Comparison of ENCODE assay signal across 8 cellular contexts in genomic region chr9:6644346-6645152, GRCh38. TPM values are rescaled to one million over a fixed set of nuclear protein-coding genes. Genes with fewer than 3 reads are reported as not detected.
DNase-seq lines count a peak whose midpoint lies in the region; ATAC-seq, FAIRE-seq and TF ChIP-seq lines count a peak whose summit lies in the region.

No MANE protein-coding gene starts in this region.

- H3K4me3 ChIP-seq in CD4-positive, CD25-positive, alpha-beta regulatory T cell (ENCODE audit: low read depth, low read length) = peak overlapping the region; percentile 21
- H3K4me3 ChIP-seq in HUES6 (ENCODE audit: low read depth, low read length) (peak overlapping the region; percentile 88), mammary epithelial cell (replicated peaks in 1 of 3; ENCODE audit: insufficient read depth in 1 of 3, low read depth in 2 of 3, low read length in 3 of 3) (no peak overlapping the region)

- peaks cover 12 to 22% (median 13%) of the 10 kb centered on the region in 4 donors for H3K4me1 Mint-ChIP-seq in CD4-positive, CD25-positive, alpha-beta regulatory T cell
- H3K4me1 Mint-ChIP-seq in naive thymus-derived CD8-positive, alpha-beta T cell = peaks cover 11 to 23% (median 21%) of the 10 kb centered on the region in 4 donors

- H3K4me1 ChIP-seq in CD4-positive, CD25-positive, alpha-beta regulatory T cell (ENCODE audit: control insufficient read depth, insufficient read depth, low read length, poor library complexity, severe bottlenecking) = peaks cover 22% of the 10 kb centered on the region
- H3K4me1 ChIP-seq in HUES6 (ENCODE audit: control insufficient read depth, insufficient read depth, low read length) (peaks cover 25% of the 10 kb centered on the region), mammary epithelial cell (ENCODE audit: insufficient read depth, low read length) (peaks cover 2% of the 10 kb centered on the region)

- 63% methylated on average over 32 of the region's 33 CpGs for WGBS in mammary epithelial cell (ENCODE audit: low coverage, missing lambda C conversion rate)

- dilution Hi-C loops in mammary epithelial cell (cut with HindIII; ENCODE audit: low sequenced_read_pairs) = no loop called here

- H3K27ac ChIP-seq in CD4-positive, CD25-positive, alpha-beta regulatory T cell (ENCODE audit: insufficient read depth, low read length, poor library complexity, severe bottlenecking) = no peak overlapping the region
- H3K27ac ChIP-seq in HUES6 (ENCODE audit: low read depth, low read length) (no peak overlapping the region), mammary epithelial cell (ENCODE audit: insufficient read depth, low read depth, low read length) (no peak overlapping the region)

- DNase-seq in CD4-positive, CD25-positive, alpha-beta regulatory T cell = peak in 2 of 3 donors; percentile 1 to 7
- DNase-seq in mammary epithelial cell = no peak
- peak in 4 of 10 donors; percentile 5 to 31 (median 19) for DNase-seq in naive thymus-derived CD8-positive, alpha-beta T cell
- no peak for DNase-seq in D721Med (ENCODE audit: insufficient read length, low spot score)
- DNase-seq in NCI-H1048 (lab: John Stamatoyannopoulos, UW) = no peak

- CTCF ChIA-PET in mammary epithelial cell (lab: Charles Lee; ENCODE audit: low non-redundant PET) = no interaction called here

- BruUV-seq in mammary epithelial cell (replicated peaks; lab: Mats Ljungman, UMichigan) = no TSS peak

- TF ChIP-seq CTCF in mammary epithelial cell (conservative IDR thresholded peaks at IDR 0.05 in 1 of 2, IDR thresholded peaks at IDR 0.05 in 1 of 2; ENCODE audit: extremely low read depth in 1 of 2, insufficient read depth in 1 of 2, low read depth in 1 of 2, low read length in 2 of 2) (no peak), D721Med (IDR thresholded peaks at IDR 0.05; ENCODE audit: insufficient read depth, missing control alignments) (no peak)

- intact Hi-C loops in mammary epithelial cell (cut with micrococcal nuclease) = no loop called here

- H3K27me3 Mint-ChIP-seq in CD4-positive, CD25-positive, alpha-beta regulatory T cell = peaks cover 85% of the 10 kb centered on the region
- peaks cover 39 to 85% (median 59%) of the 10 kb centered on the region in 5 donors for H3K27me3 Mint-ChIP-seq in naive thymus-derived CD8-positive, alpha-beta T cell

- peak overlapping the region; percentile 95 for H3K4me2 ChIP-seq in mammary epithelial cell (ENCODE audit: insufficient read depth, low read depth, low read length)

- POLR2A ChIA-PET in naive thymus-derived CD8-positive, alpha-beta T cell (lab: Charles Lee) = no interaction called here

- peak overlapping the region; percentile 90 for H2AFZ ChIP-seq in mammary epithelial cell (ENCODE audit: low read depth, low read length)

- H4K20me1 ChIP-seq in mammary epithelial cell (ENCODE audit: insufficient read depth, low read length) = no peaks in the 10 kb centered on the region

- H3K27ac Mint-ChIP-seq in CD4-positive, CD25-positive, alpha-beta regulatory T cell = no peak overlapping the region
- H3K27ac Mint-ChIP-seq in naive thymus-derived CD8-positive, alpha-beta T cell = peak overlapping the region in 2 of 10 donors; percentile 12 to 75

- H3K36me3 Mint-ChIP-seq in CD4-positive, CD25-positive, alpha-beta regulatory T cell = no peaks in the 10 kb centered on the region
- peaks cover 0 to 3% (median 0%) of the 10 kb centered on the region in 3 donors for H3K36me3 Mint-ChIP-seq in naive thymus-derived CD8-positive, alpha-beta T cell

- FAIRE-seq in D721Med (lab: Jason Lieb, UNC) = no peak

- H3K27me3 ChIP-seq in CD4-positive, CD25-positive, alpha-beta regulatory T cell (ENCODE audit: control insufficient read depth, insufficient read depth, low read length) = peaks cover 35% of the 10 kb centered on the region
- H3K27me3 ChIP-seq in HUES6 (ENCODE audit: control insufficient read depth, insufficient read depth, low read length) = peaks cover 23% of the 10 kb centered on the region; the same call in 1 of the 2 replicates
- H3K27me3 ChIP-seq in mammary epithelial cell (ENCODE audit: insufficient read depth, low read length) = no peaks in the 10 kb centered on the region

- in situ Hi-C loops in mammary epithelial cell (cut with MboI; ENCODE audit: low sequenced_read_pairs in 2 of 2) = no loop called here

- H3K9ac ChIP-seq in HUES6 (ENCODE audit: low read length) (peak overlapping the region; percentile 74), mammary epithelial cell (ENCODE audit: insufficient read depth, low read length) (no peak overlapping the region)

- H3K9me3 Mint-ChIP-seq in CD4-positive, CD25-positive, alpha-beta regulatory T cell = peaks cover 0 to 6% (median 0%) of the 10 kb centered on the region in 7 donors
- peaks cover 0 to 3% (median 0%) of the 10 kb centered on the region in 9 donors for H3K9me3 Mint-ChIP-seq in naive thymus-derived CD8-positive, alpha-beta T cell

- ATAC-seq in CD4-positive, CD25-positive, alpha-beta regulatory T cell (ENCODE audit: low read depth in 2 of 2) = no peak
- peak in 1 of 2 donors; percentile 31 for ATAC-seq in naive thymus-derived CD8-positive, alpha-beta T cell
- ATAC-seq in GM19395 (IDR thresholded peaks at IDR 0.05; ENCODE audit: unreplicated experiment) (no peak), HG02642 (IDR thresholded peaks at IDR 0.05; ENCODE audit: poor library complexity, unreplicated experiment) (no peak)

- peak overlapping the region; percentile 70 to 87 (median 74) for H3K4me3 Mint-ChIP-seq in CD4-positive, CD25-positive, alpha-beta regulatory T cell
- H3K4me3 Mint-ChIP-seq in naive thymus-derived CD8-positive, alpha-beta T cell = peak overlapping the region; percentile 69 to 88 (median 82)

- no peaks in the 10 kb centered on the region for H3K79me2 ChIP-seq in mammary epithelial cell (ENCODE audit: insufficient read depth, low read length)

- H3K36me3 ChIP-seq in CD4-positive, CD25-positive, alpha-beta regulatory T cell (ENCODE audit: control insufficient read depth, insufficient read depth, low read length) = no peaks in the 10 kb centered on the region
- H3K36me3 ChIP-seq in HUES6 (ENCODE audit: control insufficient read depth, insufficient read depth, low read length) (peaks cover 20% of the 10 kb centered on the region), mammary epithelial cell (ENCODE audit: insufficient read depth, low read length) (no peaks in the 10 kb centered on the region)

- no peaks in the 10 kb centered on the region for H3K9me3 ChIP-seq in CD4-positive, CD25-positive, alpha-beta regulatory T cell (ENCODE audit: control insufficient read depth in 2 of 2, low read length in 2 of 2)
- H3K9me3 ChIP-seq in HUES6 (ENCODE audit: control insufficient read depth, insufficient read depth, low read depth, low read length) (no peaks in the 10 kb centered on the region), mammary epithelial cell (replicated peaks; ENCODE audit: insufficient read depth, low read length) (no peaks in the 10 kb centered on the region)

RNA-seq across cellular contexts. Expression of gene GLDC, which starts 1.0 kb away (rescaled TPM):
- not detected for total RNA-seq in CD4-positive, CD25-positive, alpha-beta regulatory T cell
- polyA plus RNA-seq in CD4-positive, CD25-positive, alpha-beta regulatory T cell = under 1 TPM in 3 of 4 donors, not detected in 1; 0.25 to 0.38 (median 0.33) TPM
- 1 to 10 TPM in 1 of 2 donors, under 1 TPM in 1; 0.33 to 1.9 TPM for total RNA-seq in mammary epithelial cell
- 3.5 TPM for polyA plus RNA-seq in mammary epithelial cell
- polyA minus RNA-seq in mammary epithelial cell = 17.5 TPM
- not detected for total RNA-seq in naive thymus-derived CD8-positive, alpha-beta T cell
- under 1 TPM in 1 of 3 donors, not detected in 2; 0.62 TPM for polyA plus RNA-seq in naive thymus-derived CD8-positive, alpha-beta T cell

Comparison
In these comparisons a context has a peak if more than half of its experiments do, and no peak if none do; other contexts are left out.
1. DNase-seq: peak in CD4-positive, CD25-positive, alpha-beta regulatory T cell (2 of 3); none in mammary epithelial cell (single experiment), D721Med (single experiment) and NCI-H1048 (single experiment).
2. H3K4me3 ChIP-seq: peak in CD4-positive, CD25-positive, alpha-beta regulatory T cell (single experiment) and HUES6 (single experiment); none in mammary epithelial cell (0 of 3).